In the genomic region with DNA sequence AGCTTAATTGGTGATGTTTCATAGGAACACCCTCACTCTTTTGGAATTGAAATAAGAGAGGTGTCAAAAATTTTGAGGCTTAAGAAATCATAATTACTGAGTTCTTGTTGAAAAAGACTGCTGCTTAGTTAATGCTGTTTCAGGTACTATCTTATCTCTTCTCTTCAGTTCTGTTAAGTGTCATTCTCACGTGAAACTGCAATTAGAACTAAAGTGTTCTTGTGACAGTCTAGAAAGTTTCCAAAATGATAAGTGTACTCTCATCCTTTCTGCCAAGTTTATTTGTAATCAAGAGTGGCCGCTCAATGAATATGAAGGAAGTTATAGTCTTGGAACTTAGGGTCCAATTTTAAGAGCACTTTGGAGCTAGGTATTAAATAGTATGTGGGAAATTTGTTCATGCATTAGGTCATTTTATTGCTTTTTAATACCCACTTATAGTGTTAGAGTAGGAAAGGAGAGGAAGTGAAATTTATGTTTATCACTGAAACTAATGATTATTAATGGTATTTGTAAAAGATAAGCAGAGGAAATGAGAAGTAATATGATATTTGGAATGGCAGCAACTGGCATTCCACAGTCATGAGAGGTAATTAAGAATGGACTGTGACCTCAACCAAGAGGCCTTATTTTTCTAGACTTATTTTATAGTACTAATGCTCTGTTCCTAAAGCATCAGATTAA, we compare ENCODE assay signal across 13 cellular contexts. TPM values are rescaled to one million over a fixed set of nuclear protein-coding genes. Genes with fewer than 3 reads are reported as not detected.
DNase-seq lines count a peak whose midpoint lies in the region; ATAC-seq, FAIRE-seq and TF ChIP-seq lines count a peak whose summit lies in the region.
"Had no signal": no experiment of that assay in that cellular context is flagged by ENCODE, and none has a peak within 500 bp of the region (broad histone marks: within the 10 kb centered on the region; RNA-seq: fewer than 3 reads in every experiment).

No MANE protein-coding gene starts in this region.

- DNase-seq in DMS79 (lab: John Stamatoyannopoulos, UW) (peak; percentile 35), HCT116 (ENCODE audit: low read depth, low spot score) (no peak), WERI-Rb-1 (no peak), right cardiac atrium (no peak), ascending aorta (ENCODE audit: low spot score in 2 of 2) (no peak), dedifferentiated amniotic fluid mesenchymal stem cell (ENCODE audit: extremely low spot score) (no peak), urothelium cell line (ENCODE audit: low spot score) (no peak)
- DNase-seq: activated CD4-positive, alpha-beta T cell treated with anti-CD3 and anti-CD28 coated beads, Interleukin-2, amount 10 ng/mL, durations not matched to agents 7 days and 5 days; activated gamma-delta T cell; stimulated activated naive CD8-positive, alpha-beta T cell treated with anti-CD3 and anti-CD28 coated beads, Interleukin-15, Interleukin-2, amounts not matched to agents 100 U/mL and 50 U/mL, for 24 hours had no signal

- CTCF ChIA-PET in HCT116 (lab: Charles Lee), result no interaction called here

- no peak for TF ChIP-seq POLR2A in HCT116 (IDR thresholded peaks at IDR 0.05; ENCODE audit: borderline replicate concordance, extremely low read depth, insufficient read depth, insufficient read length)

- no peak overlapping the region for H2AFZ ChIP-seq in HCT116 (ENCODE audit: low read depth, low read length, poor library complexity, severe bottlenecking)

- intact Hi-C loops in HCT116 (cut with micrococcal nuclease), result loop anchor here (5.0 kb wide), 1 partner anchor 135 kb away; no protein-coding TSS in a partner anchor
- intact Hi-C loops in right cardiac atrium (cut with DNase I), result no loop called here
- intact Hi-C loops in ascending aorta (cut with DNase I), result loop anchor here (2.0 kb wide), 1 partner anchor 21 kb away; the partner anchor contains the start of genes TMEM167A and XRCC4

- TF ChIP-seq RAD21 in HCT116 (IDR thresholded peaks at IDR 0.05; ENCODE audit: low read depth), result no peak

- whole genome bisulfite sequencing in right cardiac atrium, result 32% methylated on average over 2 of the region's 2 CpGs

- H3K79me2 ChIP-seq in HCT116 (ENCODE audit: insufficient read depth, low read length), result peaks cover 79% of the 10 kb centered on the region

- no TSS peak for BruUV-seq in HCT116 (replicated peaks; lab: Mats Ljungman, UMichigan)

- H3K27ac ChIP-seq in HCT116 (ENCODE audit: low read depth, low read length), result peak overlapping the region; percentile 66; the same call in 1 of the 2 replicates
- peak overlapping the region; percentile 65 for H3K27ac ChIP-seq in WERI-Rb-1
- H3K27ac ChIP-seq in right cardiac atrium (ENCODE audit: low read length), result no peak overlapping the region
- H3K27ac ChIP-seq in ascending aorta, result no peak overlapping the region
- H3K27ac ChIP-seq: BLaER1, SK-N-MC had no signal

- no peaks in the 10 kb centered on the region for H3K27me3 ChIP-seq in HCT116 (ENCODE audit: insufficient read depth, low read length)
- H3K27me3 ChIP-seq in WERI-Rb-1 (ENCODE audit: insufficient read depth, low read depth, severe bottlenecking), result no peaks in the 10 kb centered on the region
- no peaks in the 10 kb centered on the region for H3K27me3 ChIP-seq in right cardiac atrium (ENCODE audit: control insufficient read depth, insufficient read depth)
- H3K27me3 ChIP-seq in ascending aorta, result no peaks in the 10 kb centered on the region
- H3K27me3 ChIP-seq: BLaER1 had no signal

- POLR2A ChIA-PET in HCT116 (lab: Charles Lee), result no interaction called here

- FAIRE-seq in urothelium cell line (lab: Jason Lieb, UNC), result no peak

- no peaks in the 10 kb centered on the region for H3K9me2 ChIP-seq in HCT116 (ENCODE audit: insufficient read depth)

- H3K9ac ChIP-seq in HCT116 (ENCODE audit: low read length), result peak overlapping the region; percentile 30; the same call in 1 of the 2 replicates
- H3K9ac ChIP-seq: BLaER1 had no signal

- H3K9me3 ChIP-seq in HCT116 (ENCODE audit: control insufficient read depth in 1 of 2, insufficient read depth in 1 of 2, low read depth in 1 of 2, low read length in 2 of 2) (0 out of 4 replicates have a peak, but pooled peaks cover 0 to 4% of the 10 kb centered on the region in 2 experiments), WERI-Rb-1 (ENCODE audit: severe bottlenecking) (peaks cover 6% of the 10 kb centered on the region), right cardiac atrium (ENCODE audit: control insufficient read depth, low read length) (no peaks in the 10 kb centered on the region), ascending aorta (peaks cover 0 to 18% of the 10 kb centered on the region in 2 donors)

- RAD21 ChIA-PET in HCT116 (lab: Charles Lee; ENCODE audit: low non-redundant PET in 1 of 2, low total read pairs in 2 of 2, uncharacterized antibody in 2 of 2, unreplicated experiment in 2 of 2), result no interaction called here

- H3K4me3 ChIP-seq in HCT116 (replicated peaks in 1 of 2; ENCODE audit: low read depth in 1 of 2, low read length in 2 of 2) (peak overlapping the region in 1 of 2 experiments; percentile 48; a peak in 2 of 4 replicates), WERI-Rb-1 (ENCODE audit: low read depth, low read length) (no peak overlapping the region), right cardiac atrium (ENCODE audit: low read length) (no peak overlapping the region), ascending aorta (no peak overlapping the region)
- H3K4me3 ChIP-seq: BLaER1, SK-N-MC had no signal

- peak overlapping the region; percentile 74 for H3K4me2 ChIP-seq in HCT116 (ENCODE audit: low read length)
- H3K4me2 ChIP-seq: BLaER1 had no signal

- H3K4me1 ChIP-seq in HCT116 (ENCODE audit: control insufficient read depth in 1 of 2, insufficient read depth in 2 of 2, low read length in 2 of 2) (peaks cover 44 to 58% of the 10 kb centered on the region in 2 experiments), right cardiac atrium (ENCODE audit: control insufficient read depth, insufficient read depth, low read length) (peaks cover 6% of the 10 kb centered on the region), ascending aorta (peaks cover 0 to 21% of the 10 kb centered on the region in 2 donors)

- no peaks in the 10 kb centered on the region for H4K20me1 ChIP-seq in HCT116 (ENCODE audit: insufficient read depth)
- H4K20me1 ChIP-seq: BLaER1 had no signal

- ATAC-seq in HCT116, result no peak
- ATAC-seq in right cardiac atrium, result peak; percentile 60
- no peak for ATAC-seq in GM21576 (IDR thresholded peaks at IDR 0.05; ENCODE audit: unreplicated experiment)
- ATAC-seq: stimulated activated naive CD8-positive, alpha-beta T cell treated with anti-CD3 and anti-CD28 coated beads, Interleukin-15, Interleukin-2, amounts not matched to agents 100 U/mL and 50 U/mL, for 24 hours had no signal

- no peaks in the 10 kb centered on the region for H3K36me3 ChIP-seq in HCT116 (ENCODE audit: control insufficient read depth in 1 of 2, insufficient read depth in 2 of 2, low read length in 2 of 2)
- no peaks in the 10 kb centered on the region for H3K36me3 ChIP-seq in WERI-Rb-1
- no peaks in the 10 kb centered on the region for H3K36me3 ChIP-seq in ascending aorta

- TF ChIP-seq CTCF in HCT116 (IDR thresholded peaks at IDR 0.05 in 2 of 3, conservative IDR thresholded peaks at IDR 0.05 in 1 of 3; ENCODE audit: borderline replicate concordance in 1 of 3, insufficient read depth in 1 of 3, low read depth in 2 of 3, low read length in 2 of 3), result no peak
- TF ChIP-seq CTCF in WERI-Rb-1 (IDR thresholded peaks at IDR 0.05; ENCODE audit: low read depth, low read length), result no peak
- TF ChIP-seq CTCF in ascending aorta (IDR thresholded peaks at IDR 0.05), result no peak

TF ChIP-seq in HCT116, 20 proteins besides CTCF, POLR2A, EP300 and RAD21:
- no peak for TF ChIP-seq ZNF274 (IDR thresholded peaks at IDR 0.05; ENCODE audit: low read depth, low read length)
- peak; percentile 19; the same call in 1 of the 2 replicates for TF ChIP-seq JUND (IDR thresholded peaks at IDR 0.05)

RNA-seq across cellular contexts. Expression of gene XRCC4, which starts 20.4 kb away (rescaled TPM):
- total RNA-seq in HCT116 (2021; ENCODE audit: unreplicated experiment) (24.6 TPM), right cardiac atrium (1 to 10 TPM; 7.1 to 8.6 (median 7.6) TPM), ascending aorta (not detected)
- 4.8 and 8.1 TPM in 2 replicates for polyA plus RNA-seq in HCT116 (2012)
- 7.5 TPM for polyA plus RNA-seq in right cardiac atrium

RNA-seq across cellular contexts. Expression of gene TMEM167A, which starts 20.5 kb away (rescaled TPM):
- 108 TPM for total RNA-seq in HCT116 (2021; ENCODE audit: unreplicated experiment)
- polyA plus RNA-seq in HCT116 (2012), result 23.6 and 31.2 TPM in 2 replicates
- total RNA-seq in right cardiac atrium, result 10 to 100 TPM; 52.8 to 78.0 (median 63.9) TPM
- 27.9 TPM for polyA plus RNA-seq in right cardiac atrium
- total RNA-seq in ascending aorta, result 38.3 TPM

Comparison
In these comparisons a context has a peak if more than half of its experiments do, and no peak if none do; other contexts are left out.
1. ATAC-seq: peak in right cardiac atrium (2 of 2); none in HCT116 (single experiment) and GM21576 (single experiment).
2. H3K27ac ChIP-seq: peak in HCT116 (single experiment) and WERI-Rb-1 (single experiment); none in right cardiac atrium (single experiment) and ascending aorta (0 of 2).
3. intact Hi-C loops: an anchor here in HCT116 (5.0 kb wide) and ascending aorta (2.0 kb wide); none called in right cardiac atrium.